8 cellular contexts compared by ENCODE assay signal in genomic region chr3:141368062-141368924, GRCh38. TPM values are rescaled to one million over a fixed set of nuclear protein-coding genes. Genes with fewer than 3 reads are reported as not detected.
A peak's percentile ranks its signal among the peaks of the same experiment; 100 is the strongest.
DNase-seq lines count a peak whose midpoint lies in the region; ATAC-seq and FAIRE-seq lines count a peak whose summit lies in the region.

TSS of gene ZBTB38 (plus strand) at chr3:141368504. CDS start at chr3:141442389, 73,885 bp downstream.

- DNase-seq in T-helper 1 cell = no peak
- peak; percentile 98 for DNase-seq in RCC 7860 (ENCODE audit: low spot score)
- DNase-seq in left kidney (ENCODE audit: low read depth, low spot score) = peak; percentile 86
- DNase-seq in stimulated activated effector memory CD8-positive, alpha-beta T cell treated with anti-CD3 and anti-CD28 coated beads, Interleukin-12 subunit alpha, Interleukin-12 subunit beta, amount 100 ng/mL, for 72 hours (ENCODE audit: low spot score in 2 of 2) = no peak

- intact Hi-C loops in T-helper 1 cell treated with Interleukin-12 subunit alpha and Interleukin-12 subunit beta and Interleukin-4 antibody, amounts not matched to agents 30 ng/mL and 1 ng/mL, for 36 hours (cut with micrococcal nuclease) = no loop called here
- intact Hi-C loops in dendritic cell treated with granulocyte-macrophage colony-stimulating factor and Interleukin-4, amounts not matched to agents 40 ng/mL and 50 ng/mL, for 4 days (cut with micrococcal nuclease) = loop anchor here (5.0 kb wide), 2 partner anchors 34 to 56 kb away; no protein-coding TSS in a partner anchor

- ATAC-seq in stimulated activated effector memory CD8-positive, alpha-beta T cell treated with anti-CD3 and anti-CD28 coated beads, Interleukin-12 subunit alpha, Interleukin-12 subunit beta, amount 100 ng/mL, for 72 hours = no peak
- no peak for ATAC-seq in GM19324 (IDR thresholded peaks at IDR 0.05; ENCODE audit: low FRiP score, unreplicated experiment)
- no peak for ATAC-seq in GM19463 (IDR thresholded peaks at IDR 0.05; ENCODE audit: unreplicated experiment)

- H3K4me3 Mint-ChIP-seq in dendritic cell treated with granulocyte-macrophage colony-stimulating factor and Interleukin-4, amounts not matched to agents 40 ng/mL and 50 ng/mL, for 4 days = peak within 1 kb of the TSS; percentile 41
- peak within 1 kb of the TSS; percentile 32 for H3K4me3 Mint-ChIP-seq in stimulated activated effector memory CD8-positive, alpha-beta T cell treated with anti-CD3 and anti-CD28 coated beads, Interleukin-12 subunit alpha, Interleukin-12 subunit beta, amount 100 ng/mL, for 72 hours

- H3K27me3 Mint-ChIP-seq in dendritic cell treated with granulocyte-macrophage colony-stimulating factor and Interleukin-4, amounts not matched to agents 40 ng/mL and 50 ng/mL, for 4 days = no peaks in the 10 kb centered on the region

- FAIRE-seq in RCC 7860 (lab: Jason Lieb, UNC) = peak; percentile 84

- H3K4me1 Mint-ChIP-seq in dendritic cell treated with granulocyte-macrophage colony-stimulating factor and Interleukin-4, amounts not matched to agents 40 ng/mL and 50 ng/mL, for 4 days (ENCODE audit: low read depth) = peaks cover 34% of the 10 kb centered on the region
- peaks cover 26% of the 10 kb centered on the region for H3K4me1 Mint-ChIP-seq in stimulated activated effector memory CD8-positive, alpha-beta T cell treated with anti-CD3 and anti-CD28 coated beads, Interleukin-12 subunit alpha, Interleukin-12 subunit beta, amount 100 ng/mL, for 72 hours

- no peaks in the 10 kb centered on the region for H3K36me3 Mint-ChIP-seq in dendritic cell treated with granulocyte-macrophage colony-stimulating factor and Interleukin-4, amounts not matched to agents 40 ng/mL and 50 ng/mL, for 4 days (ENCODE audit: low read depth)
- H3K36me3 Mint-ChIP-seq in stimulated activated effector memory CD8-positive, alpha-beta T cell treated with anti-CD3 and anti-CD28 coated beads, Interleukin-12 subunit alpha, Interleukin-12 subunit beta, amount 100 ng/mL, for 72 hours = no peaks in the 10 kb centered on the region

- H3K9me3 Mint-ChIP-seq in dendritic cell treated with granulocyte-macrophage colony-stimulating factor and Interleukin-4, amounts not matched to agents 40 ng/mL and 50 ng/mL, for 4 days = no peaks in the 10 kb centered on the region
- H3K9me3 Mint-ChIP-seq in stimulated activated effector memory CD8-positive, alpha-beta T cell treated with anti-CD3 and anti-CD28 coated beads, Interleukin-12 subunit alpha, Interleukin-12 subunit beta, amount 100 ng/mL, for 72 hours = no peaks in the 10 kb centered on the region

- peak within 1 kb of the TSS; percentile 87 for H3K27ac Mint-ChIP-seq in dendritic cell treated with granulocyte-macrophage colony-stimulating factor and Interleukin-4, amounts not matched to agents 40 ng/mL and 50 ng/mL, for 4 days
- H3K27ac Mint-ChIP-seq in stimulated activated effector memory CD8-positive, alpha-beta T cell treated with anti-CD3 and anti-CD28 coated beads, Interleukin-12 subunit alpha, Interleukin-12 subunit beta, amount 100 ng/mL, for 72 hours = peak within 1 kb of the TSS; percentile 68

RNA-seq across cellular contexts. Expression of gene ZBTB38, which starts in this region (rescaled TPM):
- total RNA-seq in T-helper 1 cell treated with Interleukin-12 subunit alpha and Interleukin-12 subunit beta and Interleukin-4 antibody, amounts not matched to agents 30 ng/mL and 1 ng/mL, for 36 hours = 25.7 and 27.4 TPM in 2 replicates

Comparison
In these comparisons a context has a peak if more than half of its experiments do, and no peak if none do; other contexts are left out.
1. DNase-seq: peak in RCC 7860 (single experiment) and left kidney (single experiment); none in T-helper 1 cell (0 of 5) and stimulated activated effector memory CD8-positive, alpha-beta T cell treated with anti-CD3 and anti-CD28 coated beads, Interleukin-12 subunit alpha, Interleukin-12 subunit beta, amount 100 ng/mL, for 72 hours (0 of 2).